In genomic region chr9:105073147-105073546, GRCh38 we compare ENCODE assay signal across 18 cellular contexts.
"Had no signal": no experiment of that assay in that cellular context is flagged by ENCODE, and none has a peak within 500 bp of the region (broad histone marks: within the 10 kb centered on the region; RNA-seq: fewer than 3 reads in every experiment).

No MANE protein-coding gene starts in this region.

- H3K4me1 ChIP-seq: lower lobe of right lung, thyroid gland had no signal

- DNase-seq: activated CD4-positive, alpha-beta T cell treated with anti-CD3 and anti-CD28 coated beads for 48 hours; activated CD4-positive, CD25-positive, alpha-beta regulatory T cell; activated CD8-positive, alpha-beta T cell treated with anti-CD3 and anti-CD28 coated beads for 36 hours; activated naive CD4-positive, alpha-beta T cell treated with anti-CD3 and anti-CD28 coated beads for 36 hours; activated T-cell treated with anti-CD3 and anti-CD28 coated beads, Interleukin-2, amount 50 U/mL, for 24 hours; anterior cingulate cortex; brain microvascular endothelial cell; central memory CD4-positive, alpha-beta T cell; glutamatergic neuron; hypothalamus; lower lobe of right lung; stimulated activated CD4-positive, alpha-beta T cell treated with anti-CD3 and anti-CD28 coated beads, Interleukin-4, amount 100 ng/mL, for 4 hours; T1000; thyroid gland had no signal

- ATAC-seq: activated CD8-positive, alpha-beta T cell treated with anti-CD3 and anti-CD28 coated beads for 36 hours; lower lobe of right lung; sciatic nerve; stimulated activated memory B cell treated with anti-CD40 and anti-IgM and Interleukin-4, amounts not matched to agents 10 μg/mL and 1 μg/mL and 100 μg/mL, for 72 hours had no signal

- H3K4me3 ChIP-seq: lower lobe of right lung, thyroid gland had no signal

- H3K36me3 ChIP-seq: brain microvascular endothelial cell, lower lobe of right lung, neutrophil, thyroid gland had no signal

- H3K9me3 ChIP-seq: neutrophil, thyroid gland had no signal

- H3K27me3 ChIP-seq: brain microvascular endothelial cell, neutrophil, thyroid gland had no signal

- H3K27ac ChIP-seq: brain microvascular endothelial cell, lower lobe of right lung, neutrophil, thyroid gland had no signal

- FAIRE-seq: colon had no signal
